22 cellular contexts compared by ENCODE assay signal in the genomic region with DNA sequence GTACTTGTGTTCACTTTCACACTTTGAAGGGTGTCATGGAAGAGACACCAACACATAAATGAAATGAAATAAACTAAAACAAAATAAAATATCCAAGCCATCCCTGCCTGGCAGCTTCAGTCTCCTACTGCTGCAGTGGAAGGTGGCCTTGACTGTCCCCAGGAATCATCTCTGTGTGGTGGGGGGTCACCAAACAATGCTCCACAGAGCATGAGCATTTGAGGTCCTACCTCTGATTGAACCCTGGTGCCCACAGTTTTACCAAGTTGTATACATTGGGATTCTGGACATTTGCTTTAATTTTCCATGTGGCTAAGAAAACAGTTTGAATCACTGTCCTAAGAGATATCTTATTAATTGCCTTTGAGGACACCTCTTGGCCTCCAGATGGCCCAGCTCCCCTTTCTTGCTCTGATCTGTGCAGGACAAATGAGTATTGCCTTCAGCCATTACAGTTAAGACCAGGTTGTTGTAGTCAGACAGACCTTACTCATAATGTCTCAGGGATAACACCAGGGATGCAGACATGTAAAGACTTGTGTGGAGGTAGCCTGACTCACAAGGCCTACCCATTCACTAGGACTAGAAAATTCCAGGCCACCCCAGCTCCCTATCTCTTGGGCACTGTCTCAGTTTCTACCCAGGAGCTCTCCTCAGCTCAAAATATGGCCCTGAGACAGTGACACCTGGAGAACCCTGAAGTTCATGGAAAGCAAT.
DNase-seq lines count a peak whose midpoint lies in the region; ATAC-seq and TF ChIP-seq lines count a peak whose summit lies in the region.
"Had no signal": no experiment of that assay in that cellular context is flagged by ENCODE, and none has a peak within 500 bp of the region (broad histone marks: within the 10 kb centered on the region; RNA-seq: fewer than 3 reads in every experiment).

No MANE protein-coding gene starts in this region.

- H3K4me3 ChIP-seq in BE2C (ENCODE audit: low read depth, low read length) (no peak overlapping the region), epithelial cell of esophagus (ENCODE audit: low read length) (no peak overlapping the region)
- H3K4me3 ChIP-seq: SJSA1 had no signal

- H3K27me3 ChIP-seq in BE2C: no peaks in the 10 kb centered on the region
- H3K27me3 ChIP-seq: SJSA1 had no signal

- H3K9me3 ChIP-seq in BE2C: peaks cover 33% of the 10 kb centered on the region
- H3K9me3 ChIP-seq: SJSA1 had no signal

- peaks cover 16% of the 10 kb centered on the region for H3K4me1 ChIP-seq in BE2C
- H3K4me1 ChIP-seq: SJSA1 had no signal

- no peak for TF ChIP-seq CTCF in BE2C (IDR thresholded peaks at IDR 0.05; ENCODE audit: low read depth, low read length)
- TF ChIP-seq CTCF in epithelial cell of esophagus (IDR thresholded peaks at IDR 0.05; ENCODE audit: insufficient read depth, low read depth, low read length, missing control alignments): no peak

- no peaks in the 10 kb centered on the region for H3K36me3 ChIP-seq in BE2C
- H3K36me3 ChIP-seq: SJSA1 had no signal

- DNase-seq in BE2C (peak; percentile 96), SK-N-DZ (ENCODE audit: low spot score) (peak; percentile 98), epithelial cell of esophagus (ENCODE audit: low read depth) (peak; percentile 96), kidney tubule cell (ENCODE audit: low spot score) (peak; percentile 50), NAMALWA (ENCODE audit: low spot score) (no peak), NK-92 (lab: John Stamatoyannopoulos, UW; ENCODE audit: unreplicated experiment) (no peak), NCI-H524 treated with DMSO at 0.1 percent for 48 hours (lab: John Stamatoyannopoulos, UW) (no peak)
- DNase-seq: AML-193; Calu3; CD8-positive, alpha-beta memory T cell; DMS153; KBM-7; NCI-H1092 treated with DMSO at 0.1 percent for 48 hours; NCI-H1436 treated with DMSO at 0.1 percent for 48 hours; NCI-H1930; NCI-H2227 treated with DMSO at 0.1 percent for 48 hours; NCI-H510A; NCI-H748 treated with DMSO at 0.1 percent for 48 hours had no signal

- ATAC-seq in GM19455 (IDR thresholded peaks at IDR 0.05; ENCODE audit: unreplicated experiment): no peak
- ATAC-seq: HepG2, Panc1 had no signal

Comparison
In these comparisons a context has a peak if more than half of its experiments do, and no peak if none do; other contexts are left out.
1. DNase-seq: peak in BE2C (single experiment), SK-N-DZ (single experiment), epithelial cell of esophagus (single experiment) and kidney tubule cell (single experiment); none in NAMALWA (single experiment), NK-92 (single experiment) and NCI-H524 treated with DMSO at 0.1 percent for 48 hours (single experiment).